In the genomic region with DNA sequence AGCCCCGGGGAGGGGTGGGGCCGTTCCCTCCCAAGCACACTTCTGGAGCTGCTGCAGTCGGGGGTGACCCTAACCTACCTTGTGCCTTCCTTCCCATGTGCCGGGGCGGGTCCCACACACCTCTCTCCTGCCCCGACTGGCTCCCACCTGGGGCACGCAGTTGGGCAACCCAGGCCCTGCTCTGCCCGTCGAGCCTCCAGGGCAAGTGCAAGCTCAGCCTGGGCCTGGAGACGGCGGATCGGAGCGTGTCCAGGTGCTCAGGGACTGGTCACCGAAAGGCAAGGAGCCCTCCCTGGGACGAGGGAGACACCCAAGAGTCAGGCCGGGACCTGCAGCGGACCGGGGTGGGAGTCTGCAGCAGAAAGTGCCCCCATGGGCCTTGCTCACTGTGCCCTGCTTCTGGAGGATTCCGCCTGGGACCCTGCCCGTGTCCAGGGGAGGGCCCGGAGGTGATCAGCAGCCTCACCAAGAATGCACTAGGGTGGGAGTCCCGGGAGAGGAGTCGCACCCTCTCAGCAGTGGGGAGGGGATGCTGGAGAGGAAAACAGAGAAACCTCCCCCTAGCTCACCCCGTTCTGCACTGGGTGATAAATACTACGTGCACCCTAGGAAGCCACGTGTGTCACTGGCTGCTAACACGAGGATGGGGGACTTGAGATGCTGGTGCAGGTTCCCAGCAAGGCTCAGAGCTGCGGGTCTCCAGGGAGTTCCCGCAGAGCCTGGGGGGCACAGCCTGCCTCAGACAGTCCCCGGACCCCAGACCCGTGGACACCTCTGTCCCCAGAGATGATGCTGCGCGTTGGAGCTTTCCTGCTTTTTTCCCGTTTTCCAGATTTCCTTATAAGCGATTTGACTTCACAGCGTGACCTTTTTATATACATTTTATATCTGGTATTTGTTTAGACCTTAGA, we compare ENCODE assay signal across 2 cellular contexts.
A peak's percentile ranks its signal among the peaks of the same experiment; 100 is the strongest.
TF ChIP-seq lines count a peak whose summit lies in the region.

No MANE protein-coding gene starts in this region.

TF ChIP-seq in IMR-90, 13 proteins besides CTCF, POLR2A, EP300 and RAD21:
- no peak for TF ChIP-seq CEBPB (IDR thresholded peaks at IDR 0.05; ENCODE audit: low read depth, low read length)
- no peak for TF ChIP-seq RCOR1 (IDR thresholded peaks at IDR 0.05; ENCODE audit: insufficient replicate concordance, low read length)
- no peak for TF ChIP-seq RFX5 (IDR thresholded peaks at IDR 0.05; ENCODE audit: low read depth, low read length)
- TF ChIP-seq MAFK (IDR thresholded peaks at IDR 0.05; ENCODE audit: low read depth, low read length), result no peak
- no peak for TF ChIP-seq CHD1 (IDR thresholded peaks at IDR 0.05; ENCODE audit: low read depth, low read length)
- no peak for TF ChIP-seq FOS (IDR thresholded peaks at IDR 0.05; ENCODE audit: low read depth, low read length)
- TF ChIP-seq MAZ (IDR thresholded peaks at IDR 0.05; ENCODE audit: borderline replicate concordance, low read depth, low read length), result no peak
- no peak for TF ChIP-seq MXI1 (IDR thresholded peaks at IDR 0.05; ENCODE audit: borderline replicate concordance, low read depth, low read length)

TF ChIP-seq in H1, 55 proteins besides CTCF, POLR2A, EP300 and RAD21:
- no peak for TF ChIP-seq CHD1 (IDR thresholded peaks at IDR 0.05; ENCODE audit: low read depth, low read length)
- TF ChIP-seq MAX (IDR thresholded peaks at IDR 0.05), result peak; percentile 3; the same call in 1 of the 2 replicates
